8 cellular contexts compared by ENCODE assay signal in genomic region chr13:32669030-32669646, GRCh38.
A peak's percentile ranks its signal among the peaks of the same experiment; 100 is the strongest.
DNase-seq lines count a peak whose midpoint lies in the region; TF ChIP-seq lines count a peak whose summit lies in the region.

No MANE protein-coding gene starts in this region.

- no peaks in the 10 kb centered on the region for H3K4me1 ChIP-seq in suprapubic skin

- no peak overlapping the region for H3K4me3 ChIP-seq in suprapubic skin

- no peak overlapping the region for H3K27ac ChIP-seq in suprapubic skin

- no peak for TF ChIP-seq POLR2A in suprapubic skin (IDR thresholded peaks at IDR 0.05)

- 80% methylated on average over 3 of the region's 3 CpGs for WGBS in suprapubic skin

- H3K9me3 ChIP-seq in suprapubic skin: no peaks in the 10 kb centered on the region

- H3K36me3 ChIP-seq in suprapubic skin: peaks cover 10% of the 10 kb centered on the region

- H3K27me3 ChIP-seq in suprapubic skin: no peaks in the 10 kb centered on the region

- no peak for TF ChIP-seq EP300 in suprapubic skin (IDR thresholded peaks at IDR 0.05)

- peak in 1 of 2 donors; percentile 41 for TF ChIP-seq CTCF in suprapubic skin (IDR thresholded peaks at IDR 0.05)

- DNase-seq in stimulated activated CD4-positive, alpha-beta T cell treated with anti-CD3 and anti-CD28 coated beads, Interleukin-4, amount 100 ng/mL, for 24 hours: peak; percentile 16
- DNase-seq in stimulated activated CD4-positive, alpha-beta T cell treated with anti-CD3 and anti-CD28 coated beads, Interleukin-1b, Interleukin-23, amount 100 ng/mL, for 48 hours: no peak
- DNase-seq in NCI-H1092 treated with DMSO at 0.1 percent for 48 hours (lab: John Stamatoyannopoulos, UW): peak; percentile 14
- peak; percentile 62 for DNase-seq in SW480 (ENCODE audit: low spot score)
- peak; percentile 31 for DNase-seq in germinal center (ENCODE audit: low spot score)
- peak; percentile 24 for DNase-seq in smooth muscle cell of the brain vasculature (ENCODE audit: low read depth, low spot score)
- no peak for DNase-seq in suprapubic skin (ENCODE audit: low spot score in 2 of 2)
- no peak for DNase-seq in NCI-H510A treated with DMSO at 0.1 percent for 48 hours (lab: John Stamatoyannopoulos, UW)

Comparison
In these comparisons a context has a peak if more than half of its experiments do, and no peak if none do; other contexts are left out.
1. DNase-seq: peak in stimulated activated CD4-positive, alpha-beta T cell treated with anti-CD3 and anti-CD28 coated beads, Interleukin-4, amount 100 ng/mL, for 24 hours (single experiment), NCI-H1092 treated with DMSO at 0.1 percent for 48 hours (single experiment), SW480 (single experiment), germinal center (single experiment) and smooth muscle cell of the brain vasculature (single experiment); none in stimulated activated CD4-positive, alpha-beta T cell treated with anti-CD3 and anti-CD28 coated beads, Interleukin-1b, Interleukin-23, amount 100 ng/mL, for 48 hours (single experiment), suprapubic skin (0 of 2) and NCI-H510A treated with DMSO at 0.1 percent for 48 hours (single experiment).